Comparison of ENCODE assay signal across 31 cellular contexts in genomic region chr7:81327468-81327867, GRCh38.
DNase-seq lines count a peak whose midpoint lies in the region; ATAC-seq, FAIRE-seq and TF ChIP-seq lines count a peak whose summit lies in the region.
"Had no signal": no experiment of that assay in that cellular context is flagged by ENCODE, and none has a peak within 500 bp of the region (broad histone marks: within the 10 kb centered on the region; RNA-seq: fewer than 3 reads in every experiment).

No MANE protein-coding gene starts in this region.

- intact Hi-C loops in A673 (cut with micrococcal nuclease; ENCODE audit: unreplicated experiment) (no loop called here), body of pancreas (cut with DNase I) (no loop called here)

- TF ChIP-seq POLR2A in body of pancreas (IDR thresholded peaks at IDR 0.05): no peak

- H3K4me1 ChIP-seq in A673 (ENCODE audit: insufficient read depth, low read length, poor library complexity, severe bottlenecking) (no peaks in the 10 kb centered on the region), small intestine (ENCODE audit: control insufficient read depth in 2 of 2, insufficient read depth in 1 of 2, low read depth in 1 of 2, low read length in 1 of 2) (no peaks in the 10 kb centered on the region), body of pancreas (no peaks in the 10 kb centered on the region)
- H3K4me1 ChIP-seq: esophagus muscularis mucosa, left ventricle myocardium inferior, prostate gland, tibial artery had no signal

- H3K36me3 ChIP-seq in A673 (ENCODE audit: insufficient read depth, low read length, poor library complexity, severe bottlenecking) (no peaks in the 10 kb centered on the region), bronchial epithelial cell (ENCODE audit: control insufficient read depth, insufficient read depth, low read length) (no peaks in the 10 kb centered on the region), small intestine (ENCODE audit: control insufficient read depth in 2 of 2, insufficient read depth in 2 of 2, low read length in 2 of 2) (no peaks in the 10 kb centered on the region), body of pancreas (replicated peaks in 1 of 2; ENCODE audit: insufficient read depth in 1 of 2, low read depth in 2 of 2) (no peaks in the 10 kb centered on the region)
- H3K36me3 ChIP-seq: esophagus muscularis mucosa, left ventricle myocardium inferior, MG63, prostate gland, tibial artery had no signal

- no peak for ATAC-seq in body of pancreas
- ATAC-seq: activated CD4-positive, alpha-beta T cell treated with anti-CD3 and anti-CD28 coated beads for 36 hours; effector memory CD8-positive, alpha-beta T cell; stimulated activated naive CD8-positive, alpha-beta T cell treated with anti-CD3 and anti-CD28 coated beads, Interleukin-15, amount 100 ng/mL, for 72 hours; T-helper 17 cell had no signal

- H3K4me3 ChIP-seq in A673 (ENCODE audit: low read depth, low read length, poor library complexity, severe bottlenecking) (no peak overlapping the region), bronchial epithelial cell (ENCODE audit: low read depth, low read length) (no peak overlapping the region), small intestine (ENCODE audit: low read depth in 1 of 2, low read length in 2 of 2) (no peak overlapping the region), body of pancreas (no peak overlapping the region)
- H3K4me3 ChIP-seq: esophagus muscularis mucosa, left ventricle myocardium inferior, MG63, prostate gland, tibial artery had no signal

- 54 to 71% (median 59%) methylated on average over 2 of the region's 2 CpGs for WGBS in small intestine, 3 donors
- WGBS in body of pancreas, 2 donors: 43 to 46% methylated on average over 2 of the region's 2 CpGs

- H3K27ac ChIP-seq in A673 (ENCODE audit: low read depth, low read length, poor library complexity, severe bottlenecking) (no peak overlapping the region), small intestine (ENCODE audit: low read depth in 1 of 2, low read length in 1 of 2) (no peak overlapping the region), body of pancreas (no peak overlapping the region)
- H3K27ac ChIP-seq: esophagus muscularis mucosa, left ventricle myocardium inferior, prostate gland, RWPE1, tibial artery had no signal

- POLR2A ChIA-PET in A673 (lab: Charles Lee; ENCODE audit: low non-redundant PET): no interaction called here

- H3K27me3 ChIP-seq in A673 (replicated peaks; ENCODE audit: insufficient read depth, low read depth, low read length, poor library complexity) (peaks cover 5% of the 10 kb centered on the region), bronchial epithelial cell (ENCODE audit: control insufficient read depth, insufficient read depth, low read length) (no peaks in the 10 kb centered on the region), small intestine (ENCODE audit: control insufficient read depth in 2 of 2, insufficient read depth in 2 of 2, low read length in 2 of 2) (no peaks in the 10 kb centered on the region), body of pancreas (no peaks in the 10 kb centered on the region)
- H3K27me3 ChIP-seq: esophagus muscularis mucosa, MG63, tibial artery had no signal

- DNase-seq in A673 (ENCODE audit: low spot score) (peak; percentile 11), NCI-H226 (peak; percentile 75), bronchial epithelial cell (ENCODE audit: low read depth) (peak; percentile 36), iris pigment epithelial cell (ENCODE audit: low read depth) (peak; percentile 62), small intestine (no peak), mesenteric fat pad (ENCODE audit: low spot score) (no peak), body of pancreas (no peak), hippocampal formation (lab: John Stamatoyannopoulos, UW) (no peak)
- DNase-seq: ACHN; activated CD4-positive, alpha-beta T cell treated with anti-CD3 and anti-CD28 coated beads for 36 hours; activated CD8-positive, alpha-beta memory T cell treated with anti-CD3 and anti-CD28 coated beads for 24 hours; activated gamma-delta T cell; activated naive CD8-positive, alpha-beta T cell treated with anti-CD3 and anti-CD28 coated beads, Interleukin-2, amount 10 ng/mL, durations not matched to agents 7 days and 5 days; activated T-cell treated with anti-CD3 and anti-CD28 coated beads, Interleukin-2, amount 50 U/mL, for 1 hour; DMS153; effector memory CD8-positive, alpha-beta T cell; H9; KBM-7; left ventricle myocardium inferior; MG63; naive B cell; NCI-H1105 treated with DMSO at 0.1 percent for 48 hours; NCI-H2029; stimulated activated naive CD8-positive, alpha-beta T cell treated with anti-CD3 and anti-CD28 coated beads, Interleukin-15, amount 100 ng/mL, for 72 hours; T-helper 17 cell; tibial artery had no signal

- FAIRE-seq in bronchial epithelial cell (lab: Jason Lieb, UNC): no peak
- FAIRE-seq in small intestine (lab: Jason Lieb, UNC): no peak
- FAIRE-seq: colon, G401.6 had no signal

- H3K9me3 ChIP-seq in A673 (ENCODE audit: low read depth, low read length, poor library complexity, severe bottlenecking): no peaks in the 10 kb centered on the region
- no peaks in the 10 kb centered on the region for H3K9me3 ChIP-seq in small intestine (ENCODE audit: control insufficient read depth, low read depth)
- H3K9me3 ChIP-seq in body of pancreas: no peaks in the 10 kb centered on the region
- H3K9me3 ChIP-seq: esophagus muscularis mucosa, left ventricle myocardium inferior, MG63, prostate gland, tibial artery had no signal

- no TSS peak for BruUV-seq in A673 (replicated peaks; lab: Mats Ljungman, UMichigan)

- CTCF ChIA-PET in A673 (lab: Charles Lee): no interaction called here

- TF ChIP-seq CTCF in A673 (conservative IDR thresholded peaks at IDR 0.05; ENCODE audit: low read depth, low read length) (no peak), bronchial epithelial cell (IDR thresholded peaks at IDR 0.05; ENCODE audit: insufficient read depth, low read length, severe bottlenecking) (no peak), body of pancreas (IDR thresholded peaks at IDR 0.05) (no peak)

Comparison
In these comparisons a context has a peak if more than half of its experiments do, and no peak if none do; other contexts are left out.
1. DNase-seq: peak in A673 (single experiment), NCI-H226 (single experiment), bronchial epithelial cell (single experiment) and iris pigment epithelial cell (single experiment); none in small intestine (single experiment), mesenteric fat pad (single experiment), body of pancreas (0 of 4) and hippocampal formation (0 of 2).